Comparison of ENCODE assay signal across 9 cellular contexts in the genomic region with DNA sequence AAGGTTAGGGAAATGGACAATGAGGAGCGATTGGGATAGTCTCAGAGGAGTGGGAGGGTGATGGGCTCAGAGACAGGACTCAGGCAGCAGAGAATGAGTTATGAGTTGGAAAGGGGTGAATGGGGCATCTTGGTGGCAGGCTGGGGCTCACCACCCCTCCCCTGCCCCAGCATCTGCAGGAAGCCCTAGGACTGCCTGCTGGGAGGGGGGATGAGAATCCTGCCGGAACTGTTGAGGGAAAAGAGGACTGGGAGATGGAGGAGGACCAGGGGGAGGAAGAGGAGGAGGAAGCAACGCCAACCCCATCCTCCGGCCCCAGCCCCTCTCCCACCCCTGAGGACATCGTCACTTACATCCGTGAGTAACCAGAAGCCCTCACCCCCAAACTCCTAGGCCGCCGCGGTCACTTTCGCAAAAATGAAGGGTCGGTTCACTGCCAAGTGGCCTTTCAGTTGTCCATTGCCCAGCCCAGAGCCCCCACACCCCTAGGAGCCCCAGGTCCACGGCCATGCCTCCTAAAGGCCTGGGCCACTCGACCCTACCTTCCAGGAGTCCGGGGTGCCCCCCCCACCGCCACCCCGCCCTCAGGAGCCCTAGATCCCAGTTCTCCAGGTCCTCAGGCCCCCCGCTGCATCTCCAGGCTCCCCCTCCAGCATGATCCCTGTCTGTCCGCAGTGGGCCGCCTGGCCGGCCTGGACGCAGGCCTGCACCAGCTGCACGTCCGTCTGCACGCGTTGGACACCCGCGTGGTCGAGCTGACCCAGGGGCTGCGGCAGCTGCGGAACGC. TPM values are rescaled to one million over a fixed set of nuclear protein-coding genes. Genes with fewer than 3 reads are reported as not detected.
DNase-seq lines count a peak whose midpoint lies in the region; ATAC-seq and TF ChIP-seq lines count a peak whose summit lies in the region.
"Had no signal": no experiment of that assay in that cellular context is flagged by ENCODE, and none has a peak within 500 bp of the region (broad histone marks: within the 10 kb centered on the region; RNA-seq: fewer than 3 reads in every experiment).

No MANE protein-coding gene starts in this region.

- H3K27ac Mint-ChIP-seq in H9 (peak overlapping the region in 1 of 3 experiments; percentile 52; a peak in 1 of 7 replicates), activated B cell treated with CpG ODN at 0.5 μM for 24 hours (no peak overlapping the region)
- H3K27ac Mint-ChIP-seq in stimulated activated memory B cell treated with anti-CD40 and anti-IgM and Interleukin-4, amounts not matched to agents 10 μg/mL and 1 μg/mL and 100 μg/mL, for 72 hours = no peak overlapping the region

- H3K27me3 ChIP-seq in H9 (ENCODE audit: insufficient read depth, low read length) = no peaks in the 10 kb centered on the region; the same call in 1 of the 2 replicates
- H3K27me3 ChIP-seq in iPS-18a (ENCODE audit: control insufficient read depth, insufficient read depth, low read length) = peaks cover 53% of the 10 kb centered on the region

- peaks cover 68% of the 10 kb centered on the region for H3K27me3 Mint-ChIP-seq in H9 (ENCODE audit: low read depth)
- H3K27me3 Mint-ChIP-seq in activated B cell treated with CpG ODN at 0.5 μM for 24 hours = peaks cover 66% of the 10 kb centered on the region
- peaks cover 91% of the 10 kb centered on the region for H3K27me3 Mint-ChIP-seq in stimulated activated memory B cell treated with anti-CD40 and anti-IgM and Interleukin-4, amounts not matched to agents 10 μg/mL and 1 μg/mL and 100 μg/mL, for 72 hours

- H3K4me1 ChIP-seq in H9 (ENCODE audit: insufficient read depth, low read length) (peaks cover 7% of the 10 kb centered on the region; the same call in 1 of the 2 replicates), iPS-18a (ENCODE audit: control insufficient read depth, low read depth, low read length) (peaks cover 25% of the 10 kb centered on the region)

- peak overlapping the region; percentile 35 for H3K4me2 ChIP-seq in H9 (ENCODE audit: insufficient read depth, insufficient read length, low read length)

- no peaks in the 10 kb centered on the region; a peak in 2 of 7 replicates for H3K36me3 Mint-ChIP-seq in H9 (ENCODE audit: insufficient read depth in 1 of 3, low read depth in 3 of 3)
- H3K36me3 Mint-ChIP-seq in activated B cell treated with CpG ODN at 0.5 μM for 24 hours (ENCODE audit: low read depth) = no peaks in the 10 kb centered on the region
- H3K36me3 Mint-ChIP-seq in stimulated activated memory B cell treated with anti-CD40 and anti-IgM and Interleukin-4, amounts not matched to agents 10 μg/mL and 1 μg/mL and 100 μg/mL, for 72 hours = no peaks in the 10 kb centered on the region

- no peak overlapping the region for H4K91ac ChIP-seq in H9 (ENCODE audit: insufficient read length, low read depth, low read length)

- TF ChIP-seq CTCF in H9 (conservative IDR thresholded peaks at IDR 0.05) = no peak
- no peak for TF ChIP-seq CTCF in activated B cell treated with CpG ODN at 0.5 μM for 24 hours (IDR thresholded peaks at IDR 0.05)

- intact Hi-C loops in activated B cell treated with CpG ODN at 0.5 μM for 24 hours (cut with micrococcal nuclease) = loop anchor here (2.0 to 5.0 kb wide), 2 partner anchors 65 to 198 kb away; no protein-coding TSS in a partner anchor
- intact Hi-C loops in left colon (cut with DNase I, micrococcal nuclease) = no loop called here

- H3K36me3 ChIP-seq in iPS-18a (ENCODE audit: control insufficient read depth, low read depth, low read length) = no peaks in the 10 kb centered on the region

- H3K9ac ChIP-seq in H9 (ENCODE audit: extremely low read depth, insufficient read length, low read length) (no peak overlapping the region), iPS-18a (ENCODE audit: low read length) (no peak overlapping the region)

- H2BK15ac ChIP-seq in H9 (ENCODE audit: low read depth, low read length) = no peak overlapping the region

- peak overlapping the region; percentile 81 to 94 for H3K4me3 Mint-ChIP-seq in H9
- peak overlapping the region; percentile 78 for H3K4me3 Mint-ChIP-seq in activated B cell treated with CpG ODN at 0.5 μM for 24 hours
- peak overlapping the region; percentile 77 for H3K4me3 Mint-ChIP-seq in stimulated activated memory B cell treated with anti-CD40 and anti-IgM and Interleukin-4, amounts not matched to agents 10 μg/mL and 1 μg/mL and 100 μg/mL, for 72 hours

- CTCF ChIA-PET in activated B cell treated with CpG ODN at 0.5 μM for 24 hours (lab: Charles Lee) = interaction anchor here (1.6 kb wide), 1 partner anchor 198 kb away, joined by 7 read pairs; no protein-coding TSS in a partner anchor

- H3K9me3 ChIP-seq in H9 (ENCODE audit: control insufficient read depth, low read depth, low read length) (no peaks in the 10 kb centered on the region), iPS-18a (ENCODE audit: control insufficient read depth, low read depth, low read length) (no peaks in the 10 kb centered on the region)

- H4K8ac ChIP-seq in H9 (replicated peaks; ENCODE audit: insufficient read length, low read depth, low read length) = no peak overlapping the region

- no peak overlapping the region for H2BK120ac ChIP-seq in H9 (ENCODE audit: low read depth, low read length, poor library complexity, severe bottlenecking)

- H2BK12ac ChIP-seq in H9 (ENCODE audit: insufficient read length, low read depth, low read length) = no peak overlapping the region

- no peak overlapping the region for H2BK20ac ChIP-seq in H9 (ENCODE audit: low read depth, low read length, poor library complexity, severe bottlenecking)

- ATAC-seq in activated B cell treated with CpG ODN at 0.5 μM for 24 hours (ENCODE audit: low read depth) (no peak), GM18858 (IDR thresholded peaks at IDR 0.05; ENCODE audit: unreplicated experiment) (no peak), left colon (no peak), GM21529 (IDR thresholded peaks at IDR 0.05; ENCODE audit: unreplicated experiment) (no peak)
- no peak for ATAC-seq in stimulated activated memory B cell treated with anti-CD40 and anti-IgM and Interleukin-4, amounts not matched to agents 10 μg/mL and 1 μg/mL and 100 μg/mL, for 72 hours

- POLR2A ChIA-PET in activated B cell treated with CpG ODN at 0.5 μM for 24 hours (lab: Charles Lee) = no interaction called here

- H3K23ac ChIP-seq in H9 (ENCODE audit: insufficient read length, low read depth, low read length) = no peak overlapping the region

- H2BK5ac ChIP-seq in H9 (ENCODE audit: insufficient read length, low read length) = no peak overlapping the region

- no peaks in the 10 kb centered on the region for H4K20me1 ChIP-seq in H9 (ENCODE audit: control insufficient read depth, insufficient read depth, insufficient read length)

- H3K79me1 ChIP-seq in H9 (ENCODE audit: insufficient read depth, low read depth, low read length, poor library complexity, severe bottlenecking) = no peaks in the 10 kb centered on the region

- H3K9me3 Mint-ChIP-seq in H9 (no peaks in the 10 kb centered on the region; a peak in 1 of 5 replicates), activated B cell treated with CpG ODN at 0.5 μM for 24 hours (no peaks in the 10 kb centered on the region)
- H3K9me3 Mint-ChIP-seq in stimulated activated memory B cell treated with anti-CD40 and anti-IgM and Interleukin-4, amounts not matched to agents 10 μg/mL and 1 μg/mL and 100 μg/mL, for 72 hours = no peaks in the 10 kb centered on the region

- no peak for DNase-seq in H9
- DNase-seq in activated B cell treated with CpG ODN at 0.5 μM for 24 hours = no peak
- no peak for DNase-seq in left colon
- no peak for DNase-seq in COLO829 (ENCODE audit: low spot score)

- peaks cover 40 to 62% of the 10 kb centered on the region in 2 experiments for H3K4me1 Mint-ChIP-seq in H9
- peaks cover 37% of the 10 kb centered on the region for H3K4me1 Mint-ChIP-seq in activated B cell treated with CpG ODN at 0.5 μM for 24 hours
- H3K4me1 Mint-ChIP-seq in stimulated activated memory B cell treated with anti-CD40 and anti-IgM and Interleukin-4, amounts not matched to agents 10 μg/mL and 1 μg/mL and 100 μg/mL, for 72 hours = peaks cover 14% of the 10 kb centered on the region

- H3K4me3 ChIP-seq in iPS-18a (ENCODE audit: low read length) = peak overlapping the region; percentile 71

- no peaks in the 10 kb centered on the region for H3K79me2 ChIP-seq in H9 (ENCODE audit: insufficient read depth, low read length)

- no CpG with 5 or more reads among the region's 31 CpGs for WGBS in H9 (ENCODE audit: extremely low coverage, insufficient read length, low lambda C conversion rate)

- no peaks in the 10 kb centered on the region for H3K23me2 ChIP-seq in H9 (ENCODE audit: insufficient read length, low read depth, low read length, poor library complexity, severe bottlenecking)

- H2AFZ ChIP-seq in H9 (ENCODE audit: low read length) = no peak overlapping the region

- no peak overlapping the region for H3K27ac ChIP-seq in H9 (ENCODE audit: insufficient read length, low read depth, low read length)
- no peak overlapping the region for H3K27ac ChIP-seq in iPS-18a (ENCODE audit: low read length)

- no peak overlapping the region for H2AK5ac ChIP-seq in H9 (ENCODE audit: insufficient read length, low read length)

- no peak overlapping the region for H3K14ac ChIP-seq in H9 (ENCODE audit: insufficient read depth, low read length)

- H3K56ac ChIP-seq in H9 (ENCODE audit: insufficient read length, low read depth, low read length) = no peak overlapping the region

- no peak overlapping the region for H3K4ac ChIP-seq in H9 (ENCODE audit: low read depth, low read length)

- H3K18ac ChIP-seq in H9 (ENCODE audit: insufficient read length, low read depth, low read length) = no peak overlapping the region

- H4K5ac ChIP-seq in H9 (ENCODE audit: insufficient read length, low read depth, low read length) = no peak overlapping the region

- no peak overlapping the region for H3T11ph ChIP-seq in H9 (ENCODE audit: low read length)

RNA-seq across cellular contexts. Expression of gene CLEC11A, which starts 0.8 kb away (rescaled TPM):
- total RNA-seq in H9 (2021) (3.8 and 3.9 TPM in 2 replicates), activated B cell treated with CpG ODN at 0.5 μM for 24 hours (0.24 and 0.38 TPM in 2 replicates), left colon (1 to 10 TPM; 2.1 to 5.7 TPM)

RNA-seq across cellular contexts. Expression of gene SHANK1, which starts 4.3 kb away (rescaled TPM):
- 1.4 and 1.7 TPM in 2 replicates for total RNA-seq in H9 (2021)
- not detected in 2 replicates for total RNA-seq in activated B cell treated with CpG ODN at 0.5 μM for 24 hours
- total RNA-seq in left colon = under 1 TPM; 0.21 to 0.36 TPM

RNA-seq across cellular contexts. Expression of gene GPR32, which starts 46.3 kb away (rescaled TPM):
- total RNA-seq in H9 (2021) (not detected in 2 replicates), activated B cell treated with CpG ODN at 0.5 μM for 24 hours (not detected in 2 replicates), left colon (not detected)
- total RNA-seq: myocyte had no signal
